9 cellular contexts compared by ENCODE assay signal in the genomic region with DNA sequence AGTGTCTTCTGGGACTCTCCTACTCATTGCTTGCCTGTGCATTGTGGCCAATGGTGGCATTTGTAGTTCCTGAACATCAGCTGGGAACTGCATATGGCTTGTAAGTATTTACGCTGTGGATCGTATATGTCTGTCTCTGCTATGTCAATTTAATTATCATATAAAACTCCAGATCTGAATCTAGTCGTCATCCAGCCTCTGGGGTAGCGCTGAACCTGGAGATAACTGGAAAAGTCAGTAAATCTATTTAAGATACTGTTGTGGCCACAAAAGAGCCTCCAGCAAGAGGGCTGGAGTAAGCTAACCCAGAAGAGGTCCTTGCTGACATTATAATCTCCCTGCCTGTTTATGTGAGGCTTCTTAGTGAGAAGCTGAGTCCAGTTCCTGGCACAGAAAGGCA.
"Had no signal": no experiment of that assay in that cellular context is flagged by ENCODE, and none has a peak within 500 bp of the region (broad histone marks: within the 10 kb centered on the region; RNA-seq: fewer than 3 reads in every experiment).

No MANE protein-coding gene starts in this region.

- H3K9me3 Mint-ChIP-seq: GM23338, H9, HFFc6 had no signal

- H3K27ac Mint-ChIP-seq: GM23338, H9, HFFc6 had no signal

- H3K4me3 Mint-ChIP-seq: GM23338, H9, HFFc6 had no signal

- H3K4me1 Mint-ChIP-seq: GM23338, H9 had no signal

- H3K9me3 ChIP-seq: HAP-1 had no signal

- H2AFZ ChIP-seq: GM23248, GM23338 had no signal

- H3K4me3 ChIP-seq: GM23248, GM23338, HAP-1 had no signal

- H3K4me2 ChIP-seq: GM23338 had no signal

- H3K4me1 ChIP-seq: HAP-1 had no signal

- H3K9ac ChIP-seq: GM23248 had no signal

- ATAC-seq: GM23338, HCT116 had no signal

- DNase-seq: GM23248, GOT3, H7, H9, HCEC 1CT, HFFc6 had no signal

- H3K27ac ChIP-seq: GM23248 had no signal

- H3K36me3 ChIP-seq: HAP-1 had no signal
